8 cellular contexts compared by ENCODE assay signal in the genomic region with DNA sequence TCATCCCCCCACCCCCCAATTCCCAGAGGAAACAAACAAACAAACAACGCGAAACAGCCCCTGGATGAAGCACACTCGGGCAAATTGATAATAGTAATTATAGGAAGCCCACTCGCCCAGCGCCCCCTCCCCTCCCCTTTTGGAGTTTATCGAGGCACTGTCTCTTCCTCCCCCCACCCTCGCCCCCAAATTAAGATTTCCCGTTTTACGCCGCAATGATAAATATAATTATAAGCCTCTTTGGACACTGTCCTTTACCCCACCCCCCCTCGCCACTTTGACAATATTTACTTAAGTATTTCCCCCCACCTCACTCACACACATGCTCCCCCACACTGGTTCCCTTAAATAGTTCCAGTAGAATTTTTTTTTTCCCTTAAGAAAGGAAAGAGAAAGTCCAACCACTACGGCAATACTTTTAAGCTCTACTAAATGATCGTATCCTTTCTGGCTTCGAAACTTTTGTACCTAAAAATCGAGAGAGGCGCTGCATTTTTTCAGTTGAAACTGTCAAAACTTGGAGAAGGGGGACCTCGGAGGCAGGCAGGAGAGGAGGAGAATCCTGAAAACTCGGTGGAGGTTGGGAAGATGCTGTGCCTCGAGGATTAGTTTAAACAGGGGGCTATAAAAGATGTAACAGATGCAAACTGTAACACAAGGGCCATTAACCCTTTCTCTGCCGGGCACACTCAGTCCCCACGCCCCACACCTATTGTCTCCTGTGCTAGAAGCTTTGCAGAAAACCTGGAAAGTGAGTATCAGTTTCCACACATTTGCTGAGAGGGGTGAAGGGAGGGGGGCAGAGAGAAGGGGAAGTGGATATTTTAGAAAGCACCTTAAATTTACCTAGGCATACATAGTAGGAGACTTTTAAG. TPM values are rescaled to one million over a fixed set of nuclear protein-coding genes. Genes with fewer than 3 reads are reported as not detected.
DNase-seq lines count a peak whose midpoint lies in the region; ATAC-seq and TF ChIP-seq lines count a peak whose summit lies in the region.

No MANE protein-coding gene starts in this region.

- no peaks in the 10 kb centered on the region for H3K9me3 Mint-ChIP-seq in CD4-positive, alpha-beta T cell
- no peaks in the 10 kb centered on the region for H3K9me3 Mint-ChIP-seq in nephron progenitor cell

- H3K27ac Mint-ChIP-seq in CD4-positive, alpha-beta T cell, result peak overlapping the region; percentile 40
- H3K27ac Mint-ChIP-seq in nephron progenitor cell, result no peak overlapping the region

- ATAC-seq in CD4-positive, alpha-beta T cell (ENCODE audit: poor library complexity), result no peak
- ATAC-seq in GM21447 (IDR thresholded peaks at IDR 0.05; ENCODE audit: unreplicated experiment), result no peak
- no peak for ATAC-seq in HG03139 (IDR thresholded peaks at IDR 0.05; ENCODE audit: unreplicated experiment)

- TF ChIP-seq CTCF in CD4-positive, alpha-beta T cell (IDR thresholded peaks at IDR 0.05), result no peak
- TF ChIP-seq CTCF in dorsolateral prefrontal cortex (IDR thresholded peaks at IDR 0.05 in 54 of 56, conservative IDR thresholded peaks at IDR 0.05 in 2 of 56; ENCODE audit: low read depth in 1 of 56, partially characterized antibody in 56 of 56) (no peak), nephron progenitor cell (IDR thresholded peaks at IDR 0.05) (no peak)

- CTCF ChIA-PET in CD4-positive, alpha-beta T cell (lab: Charles Lee), result no interaction called here

- H3K4me1 Mint-ChIP-seq in CD4-positive, alpha-beta T cell (ENCODE audit: low read depth), result peaks cover 16% of the 10 kb centered on the region
- peaks cover 28% of the 10 kb centered on the region for H3K4me1 Mint-ChIP-seq in nephron progenitor cell

- no peak for DNase-seq in CD4-positive, alpha-beta T cell
- DNase-seq in NCI-H2171 treated with DMSO at 0.1 percent for 48 hours (lab: John Stamatoyannopoulos, UW), result peak; percentile 92
- no peak for DNase-seq in dorsolateral prefrontal cortex
- DNase-seq in nephron progenitor cell, result peak; percentile 50
- no peak for DNase-seq in SHP77 (lab: John Stamatoyannopoulos, UW)
- no peak for DNase-seq in HK-2 (ENCODE audit: unreplicated experiment)

- H3K4me3 Mint-ChIP-seq in CD4-positive, alpha-beta T cell, result peak overlapping the region; percentile 79
- no peak overlapping the region for H3K4me3 Mint-ChIP-seq in nephron progenitor cell

- peaks cover 79% of the 10 kb centered on the region for H3K27me3 ChIP-seq in CD4-positive, alpha-beta T cell (ENCODE audit: control insufficient read depth, insufficient read depth, low read length)
- H3K27me3 ChIP-seq in dorsolateral prefrontal cortex, result no peaks in the 10 kb centered on the region

- H3K4me3 ChIP-seq in dorsolateral prefrontal cortex, result peak overlapping the region; percentile 57 to 100 (median 85)

- intact Hi-C loops in CD4-positive, alpha-beta T cell (cut with DNase I, micrococcal nuclease), result loop anchor here (10.0 kb wide), 2 partner anchors 183 to 333 kb away; a partner anchor contains a TSS
- intact Hi-C loops in dorsolateral prefrontal cortex (cut with DNase I), result loop anchor here (2.0 to 5.0 kb wide), 3 partner anchors 63 to 581 kb away; a partner anchor contains a TSS

- POLR2A ChIA-PET in CD4-positive, alpha-beta T cell (lab: Charles Lee), result interaction anchor here (1.1 kb wide), 1 partner anchor 23 kb away, joined by 5 read pairs; no protein-coding TSS in a partner anchor

- H3K36me3 Mint-ChIP-seq in CD4-positive, alpha-beta T cell (ENCODE audit: low read depth), result peaks cover 5% of the 10 kb centered on the region
- H3K36me3 Mint-ChIP-seq in nephron progenitor cell (ENCODE audit: low read depth), result no peaks in the 10 kb centered on the region

- H3K9me3 ChIP-seq in CD4-positive, alpha-beta T cell (ENCODE audit: control insufficient read depth, low read length), result no peaks in the 10 kb centered on the region

- H3K27ac ChIP-seq in CD4-positive, alpha-beta T cell (ENCODE audit: low read depth, low read length), result no peak overlapping the region
- peak overlapping the region; percentile 95 to 100 (median 100) for H3K27ac ChIP-seq in dorsolateral prefrontal cortex

- peaks cover 38% of the 10 kb centered on the region for H3K27me3 Mint-ChIP-seq in CD4-positive, alpha-beta T cell
- no peaks in the 10 kb centered on the region for H3K27me3 Mint-ChIP-seq in nephron progenitor cell (ENCODE audit: low read depth, poor library complexity)

RNA-seq across cellular contexts. Expression of gene ZEB2, which starts 1.9 kb away (rescaled TPM):
- total RNA-seq in CD4-positive, alpha-beta T cell, result 10 to 100 TPM; 12.3 to 13.4 TPM
- 100 to 1,000 TPM; 160 to 942 (median 318) TPM for total RNA-seq in dorsolateral prefrontal cortex

Comparison
In these comparisons a context has a peak if more than half of its experiments do, and no peak if none do; other contexts are left out.
1. DNase-seq: peak in NCI-H2171 treated with DMSO at 0.1 percent for 48 hours (single experiment) and nephron progenitor cell (single experiment); none in CD4-positive, alpha-beta T cell (0 of 10), dorsolateral prefrontal cortex (0 of 10), SHP77 (0 of 2) and HK-2 (single experiment).
2. RNA of gene ZEB2, which starts 1.9 kb away (total RNA-seq): 160 to 942 TPM in dorsolateral prefrontal cortex; 12.3 to 13.4 TPM in CD4-positive, alpha-beta T cell; every median in the first group is over 10 times any median in the second.